10 cellular contexts compared by ENCODE assay signal in genomic region chr2:10814142-10814541, GRCh38. TPM values are rescaled to one million over a fixed set of nuclear protein-coding genes. Genes with fewer than 3 reads are reported as not detected.
DNase-seq lines count a peak whose midpoint lies in the region; ATAC-seq, FAIRE-seq and TF ChIP-seq lines count a peak whose summit lies in the region.
"Had no signal": no experiment of that assay in that cellular context is flagged by ENCODE, and none has a peak within 500 bp of the region (broad histone marks: within the 10 kb centered on the region; RNA-seq: fewer than 3 reads in every experiment).

No MANE protein-coding gene starts in this region.

- no peak overlapping the region for H3K18ac ChIP-seq in neuronal stem cell (ENCODE audit: low read length)

- peak overlapping the region; percentile 10 for H3K4me3 Mint-ChIP-seq in T-helper 2 cell treated with Interferon-gamma antibody and Interleukin-4, amounts not matched to agents 5 μg/mL and 100 μg/mL, for 36 hours

- H3K4me1 Mint-ChIP-seq in T-helper 2 cell treated with Interferon-gamma antibody and Interleukin-4, amounts not matched to agents 5 μg/mL and 100 μg/mL, for 36 hours (ENCODE audit: low read depth), result peaks cover 23% of the 10 kb centered on the region

- H2AFZ ChIP-seq in endothelial cell of umbilical vein (ENCODE audit: low read depth, low read length) (peak overlapping the region; percentile 70), neuronal stem cell (ENCODE audit: low read length) (peak overlapping the region; percentile 88)

- H3K27me3 Mint-ChIP-seq in T-helper 2 cell treated with Interferon-gamma antibody and Interleukin-4, amounts not matched to agents 5 μg/mL and 100 μg/mL, for 36 hours (ENCODE audit: low read depth), result peaks cover 30% of the 10 kb centered on the region

- ATAC-seq in GM18519 (IDR thresholded peaks at IDR 0.05; ENCODE audit: low FRiP score, unreplicated experiment), result no peak
- no peak for ATAC-seq in GM19452 (IDR thresholded peaks at IDR 0.05; ENCODE audit: unreplicated experiment)

- H4K91ac ChIP-seq in neuronal stem cell (ENCODE audit: low read depth, low read length, poor library complexity), result no peak overlapping the region

- no peak for TF ChIP-seq POLR2A in endothelial cell of umbilical vein (IDR thresholded peaks at IDR 0.05; ENCODE audit: low read depth, low read length)

- no peak overlapping the region for H3K4ac ChIP-seq in neuronal stem cell (ENCODE audit: low read length)

- no peak overlapping the region for H3K27ac Mint-ChIP-seq in T-helper 2 cell treated with Interferon-gamma antibody and Interleukin-4, amounts not matched to agents 5 μg/mL and 100 μg/mL, for 36 hours

- intact Hi-C loops in endothelial cell of umbilical vein (cut with micrococcal nuclease), result loop anchor here (5.0 kb wide), 1 partner anchor 528 kb away; the partner anchor contains the start of gene ROCK2

- no peak overlapping the region for H3K4me2 ChIP-seq in endothelial cell of umbilical vein (ENCODE audit: insufficient read depth, low read length)
- H3K4me2 ChIP-seq in neuronal stem cell (ENCODE audit: insufficient read depth, low read length, poor library complexity, severe bottlenecking), result no peak overlapping the region

- peaks cover 7% of the 10 kb centered on the region for H3K79me1 ChIP-seq in neuronal stem cell (ENCODE audit: low read depth, low read length)

- WGBS in neuronal stem cell (ENCODE audit: extremely low coverage in 2 of 2, insufficient read length in 2 of 2, insufficient replicate concordance in 1 of 2), 2 donors, result no CpG with 5 or more reads among the region's 10 CpGs

- TF ChIP-seq CTCF in endothelial cell of umbilical vein (IDR thresholded peaks at IDR 0.05; ENCODE audit: extremely low read depth in 1 of 2, insufficient read depth in 1 of 2, low read depth in 1 of 2, low read length in 2 of 2), result no peak

- no peaks in the 10 kb centered on the region for H4K20me1 ChIP-seq in endothelial cell of umbilical vein (replicated peaks; ENCODE audit: control insufficient read depth, extremely low read depth, insufficient read depth, low read length)

- H3K4me3 ChIP-seq in NT2/D1 (ENCODE audit: insufficient read length, low read depth) (no peak overlapping the region), endothelial cell of umbilical vein (replicated peaks in 1 of 3; ENCODE audit: insufficient read depth in 1 of 3, low read depth in 1 of 3, low read length in 3 of 3) (no peak overlapping the region), neuronal stem cell (ENCODE audit: low read length in 2 of 2) (no peak overlapping the region)

- no peak for DNase-seq in T-helper 2 cell treated with Interferon-gamma antibody and Interleukin-4, amounts not matched to agents 5 μg/mL and 100 μg/mL, for 36 hours (ENCODE audit: low spot score)
- no peak for DNase-seq in T-helper 2 cell
- DNase-seq in NT2/D1 (ENCODE audit: low read depth, low spot score), result no peak
- DNase-seq in endothelial cell of umbilical vein (ENCODE audit: low read depth, low spot score), result peak; percentile 17
- no peak for DNase-seq in neuronal stem cell (ENCODE audit: low spot score)
- DNase-seq in NCI-H146 treated with DMSO at 0.1 percent for 48 hours (lab: John Stamatoyannopoulos, UW; ENCODE audit: unreplicated experiment), result no peak
- DNase-seq: 8988T had no signal

- H3K23ac ChIP-seq in neuronal stem cell (ENCODE audit: low read depth, low read length, poor library complexity), result no peak overlapping the region

- H3K9me3 Mint-ChIP-seq in T-helper 2 cell treated with Interferon-gamma antibody and Interleukin-4, amounts not matched to agents 5 μg/mL and 100 μg/mL, for 36 hours, result no peaks in the 10 kb centered on the region

- no peak overlapping the region for H2BK5ac ChIP-seq in neuronal stem cell (ENCODE audit: low read length)

- H3K14ac ChIP-seq in neuronal stem cell (ENCODE audit: low read length), result no peak overlapping the region

- no peak for FAIRE-seq in endothelial cell of umbilical vein (lab: Jason Lieb, UNC)
- FAIRE-seq: bronchial epithelial cell had no signal

- CTCF ChIA-PET in endothelial cell of umbilical vein (lab: Charles Lee), result interaction anchor here (1.2 to 4.0 kb wide), 3 partner anchors 18 to 770 kb away, joined by 3 to 38 read pairs (median 4); no protein-coding TSS in a partner anchor

- H3K27me3 ChIP-seq in NT2/D1 (ENCODE audit: insufficient read depth, insufficient read length) (peaks cover 2% of the 10 kb centered on the region), endothelial cell of umbilical vein (ENCODE audit: control insufficient read depth in 2 of 2, insufficient read depth in 2 of 2, low read length in 2 of 2) (peaks cover 0 to 2% of the 10 kb centered on the region in 2 experiments), neuronal stem cell (ENCODE audit: control insufficient read depth in 3 of 3, insufficient read depth in 3 of 3, low read depth in 1 of 3, low read length in 3 of 3) (peaks cover 0 to 13% (median 0%) of the 10 kb centered on the region in 3 experiments)

- BruUV-seq in endothelial cell of umbilical vein (replicated peaks; lab: Mats Ljungman, UMichigan), result no TSS peak

- peaks cover 5% of the 10 kb centered on the region for H3K4me1 ChIP-seq in NT2/D1 (ENCODE audit: insufficient read depth, insufficient read length)
- peaks cover 34% of the 10 kb centered on the region for H3K4me1 ChIP-seq in endothelial cell of umbilical vein (ENCODE audit: control insufficient read depth, extremely low read depth, insufficient read depth, low read length)
- peaks cover 11 to 20% of the 10 kb centered on the region in 2 donors for H3K4me1 ChIP-seq in neuronal stem cell (ENCODE audit: control insufficient read depth in 2 of 2, insufficient read depth in 1 of 2, low read depth in 1 of 2, low read length in 2 of 2)

- H3K27ac ChIP-seq in endothelial cell of umbilical vein (ENCODE audit: insufficient read depth, low read depth, low read length) (peak overlapping the region; percentile 5), neuronal stem cell (replicated peaks; ENCODE audit: low read length) (no peak overlapping the region)

- H4K8ac ChIP-seq in neuronal stem cell (ENCODE audit: low read depth, low read length), result no peak overlapping the region

- H3K36me3 ChIP-seq in NT2/D1 (ENCODE audit: insufficient read depth, insufficient read length, low read length) (peaks cover 2% of the 10 kb centered on the region), endothelial cell of umbilical vein (ENCODE audit: control insufficient read depth in 2 of 2, extremely low read depth in 1 of 2, insufficient read depth in 2 of 2, low read length in 2 of 2) (peaks cover 0 to 2% of the 10 kb centered on the region in 2 experiments), neuronal stem cell (replicated peaks in 1 of 2; ENCODE audit: control insufficient read depth in 2 of 2, insufficient read depth in 2 of 2, low read length in 2 of 2) (peaks cover 0 to 11% of the 10 kb centered on the region in 2 donors)

- H2BK15ac ChIP-seq in neuronal stem cell (ENCODE audit: low read length), result no peak overlapping the region

- POLR2A ChIA-PET in endothelial cell of umbilical vein (lab: Charles Lee), result no interaction called here

- no peak overlapping the region for H2BK120ac ChIP-seq in neuronal stem cell (ENCODE audit: low read depth, low read length)

- H3K9ac ChIP-seq in NT2/D1 (ENCODE audit: insufficient read length, low read depth) (peak overlapping the region; percentile 56), endothelial cell of umbilical vein (replicated peaks; ENCODE audit: extremely low read depth, insufficient read depth, low read length) (no peak overlapping the region), neuronal stem cell (ENCODE audit: low read depth, low read length, poor library complexity) (no peak overlapping the region)

- peaks cover 34% of the 10 kb centered on the region for H3K79me2 ChIP-seq in endothelial cell of umbilical vein (ENCODE audit: control insufficient read depth, insufficient read depth, low read length)

- H2AK5ac ChIP-seq in neuronal stem cell (ENCODE audit: low read depth, low read length), result no peak overlapping the region

- H2BK12ac ChIP-seq in neuronal stem cell (ENCODE audit: low read length), result no peak overlapping the region

- dilution Hi-C loops in endothelial cell of umbilical vein (cut with MboI; ENCODE audit: extremely low pct_ligation_motif_present, low sequenced_read_pairs), result no loop called here

- H3K9me1 ChIP-seq in endothelial cell of umbilical vein (replicated peaks; ENCODE audit: control insufficient read depth, extremely low read depth, insufficient read depth, low read length), result no peaks in the 10 kb centered on the region

- peaks cover 15% of the 10 kb centered on the region for H3K36me3 Mint-ChIP-seq in T-helper 2 cell treated with Interferon-gamma antibody and Interleukin-4, amounts not matched to agents 5 μg/mL and 100 μg/mL, for 36 hours (ENCODE audit: low read depth)

- H3K9me3 ChIP-seq in NT2/D1 (ENCODE audit: insufficient read depth, low read length) (no peaks in the 10 kb centered on the region), endothelial cell of umbilical vein (replicated peaks; ENCODE audit: control insufficient read depth, insufficient read depth, low read length) (no peaks in the 10 kb centered on the region), neuronal stem cell (replicated peaks in 1 of 2; ENCODE audit: control insufficient read depth in 2 of 2, insufficient read depth in 1 of 2, low read depth in 1 of 2, low read length in 2 of 2) (no peaks in the 10 kb centered on the region)

TF ChIP-seq in endothelial cell of umbilical vein, 7 proteins besides CTCF, POLR2A, EP300 and RAD21 (continues in another document):
- TF ChIP-seq EZH2 (IDR thresholded peaks at IDR 0.05; ENCODE audit: borderline replicate concordance, low read depth, low read length, severe bottlenecking), result no peak
- TF ChIP-seq JUN (IDR thresholded peaks at IDR 0.05; ENCODE audit: borderline replicate concordance, insufficient read depth, insufficient read length, low read depth), result no peak
- no peak for TF ChIP-seq POLR2AphosphoS5 (IDR thresholded peaks at IDR 0.05; ENCODE audit: insufficient read depth, low read depth, low read length)
- TF ChIP-seq GATA2 (IDR thresholded peaks at IDR 0.05; ENCODE audit: insufficient read depth, insufficient read length, low read depth, low read length), result no peak
- no peak for TF ChIP-seq FOS (IDR thresholded peaks at IDR 0.05; ENCODE audit: borderline replicate concordance, insufficient read depth, low read length)

RNA-seq across cellular contexts. Expression of gene PDIA6, which starts 1.6 kb away (rescaled TPM):
- 424 and 433 TPM in 2 replicates for total RNA-seq in endothelial cell of umbilical vein
- 211 and 335 TPM in 2 replicates for polyA plus RNA-seq in endothelial cell of umbilical vein
- 355 and 422 TPM in 2 replicates for polyA plus RNA-seq in endothelial cell of umbilical vein (2011; cell fraction: cytosol; rRNA removed)
- polyA plus RNA-seq in endothelial cell of umbilical vein (2011; cell fraction: nucleus; rRNA removed), result 194 and 286 TPM in 2 replicates
- 421 and 422 TPM in 2 replicates for polyA plus RNA-seq in endothelial cell of umbilical vein (2012)
- 223 and 225 TPM in 2 replicates for polyA minus RNA-seq in endothelial cell of umbilical vein
- 78.6 TPM for polyA minus RNA-seq in endothelial cell of umbilical vein (2011; cell fraction: cytosol; rRNA and poly(A)+ RNA removed)
- 41.8 and 50.2 TPM in 2 replicates for polyA minus RNA-seq in endothelial cell of umbilical vein (2011; cell fraction: nucleus; rRNA and poly(A)+ RNA removed)
- polyA plus RNA-seq in neuronal stem cell (2013, experiment 1 of 2), result 174 TPM
- 169 TPM for polyA plus RNA-seq in neuronal stem cell (2013, experiment 2 of 2)
